ENCODE assay signal across 19 cellular contexts in genomic region chr21:41374867-41375533, GRCh38. TPM values are rescaled to one million over a fixed set of nuclear protein-coding genes. Genes with fewer than 3 reads are reported as not detected.
DNase-seq lines count a peak whose midpoint lies in the region; ATAC-seq and TF ChIP-seq lines count a peak whose summit lies in the region.
"Had no signal": no experiment of that assay in that cellular context is flagged by ENCODE, and none has a peak within 500 bp of the region (broad histone marks: within the 10 kb centered on the region; RNA-seq: fewer than 3 reads in every experiment).

No MANE protein-coding gene starts in this region.

- H3K56ac ChIP-seq in mesendoderm (ENCODE audit: low read length) = no peak overlapping the region

- peaks cover 41% of the 10 kb centered on the region for H3K36me3 Mint-ChIP-seq in activated CD4-positive, alpha-beta T cell treated with anti-CD3 and anti-CD28 coated beads, Interleukin-2, amount 10 ng/mL, durations not matched to agents 7 days and 5 days (ENCODE audit: low read depth)
- H3K36me3 Mint-ChIP-seq in activated naive CD8-positive, alpha-beta T cell treated with anti-CD3 and anti-CD28 coated beads, Interleukin-2, amount 50 U/mL, for 24 hours (ENCODE audit: low read depth) = peaks cover 2% of the 10 kb centered on the region

- no peaks in the 10 kb centered on the region for H3K9me3 Mint-ChIP-seq in activated CD4-positive, alpha-beta T cell treated with anti-CD3 and anti-CD28 coated beads, Interleukin-2, amount 10 ng/mL, durations not matched to agents 7 days and 5 days
- H3K9me3 Mint-ChIP-seq in activated naive CD8-positive, alpha-beta T cell treated with anti-CD3 and anti-CD28 coated beads, Interleukin-2, amount 50 U/mL, for 24 hours = no peaks in the 10 kb centered on the region
- H3K9me3 Mint-ChIP-seq: IgD-negative memory B cell, nephron had no signal

- H3K9me2 ChIP-seq in OCI-LY1 (ENCODE audit: low read depth, low read length) = no peaks in the 10 kb centered on the region

- peak overlapping the region; percentile 34 for H3K27ac ChIP-seq in OCI-LY1 (ENCODE audit: low read depth, low read length, poor library complexity, severe bottlenecking)
- peak overlapping the region; percentile 11 for H3K27ac ChIP-seq in neutrophil
- H3K27ac ChIP-seq in mesendoderm (ENCODE audit: low read depth, low read length) = no peak overlapping the region
- H3K27ac ChIP-seq: epithelial cell of prostate, gastroesophageal sphincter, WERI-Rb-1 had no signal

- H4K20me1 ChIP-seq in OCI-LY1 (ENCODE audit: insufficient read depth, low read length) = no peaks in the 10 kb centered on the region

- H3K79me1 ChIP-seq in mesendoderm (ENCODE audit: low read length) = no peaks in the 10 kb centered on the region

- peak; percentile 37 for DNase-seq in activated CD4-positive, alpha-beta T cell treated with anti-CD3 and anti-CD28 coated beads, Interleukin-2, amount 10 ng/mL, durations not matched to agents 7 days and 5 days
- no peak for DNase-seq in activated CD4-positive, alpha-beta T cell treated with anti-CD3 and anti-CD28 coated beads, Interleukin-2, amount 50 U/mL, for 1 hour
- no peak for DNase-seq in activated naive CD8-positive, alpha-beta T cell treated with anti-CD3 and anti-CD28 coated beads, Interleukin-2, amount 50 U/mL, for 24 hours
- DNase-seq in medulla oblongata (ENCODE audit: extremely low spot score) = no peak
- no peak for DNase-seq in mesendoderm
- DNase-seq in left cardiac atrium = no peak
- DNase-seq: left ventricle myocardium superior; NCI-H1092 treated with DMSO at 0.1 percent for 48 hours; NCI-H774; stimulated activated CD4-positive, alpha-beta T cell treated with anti-CD3 and anti-CD28 coated beads, Interleukin-12 subunit alpha, Interleukin-12 subunit beta, amount 100 ng/mL, for 4 hours; SW 1271; WERI-Rb-1 had no signal

- ATAC-seq in activated naive CD8-positive, alpha-beta T cell treated with anti-CD3 and anti-CD28 coated beads, Interleukin-2, amount 50 U/mL, for 24 hours = peak; percentile 86
- ATAC-seq in left cardiac atrium = no peak
- ATAC-seq: gastroesophageal sphincter, left ventricle myocardium superior had no signal

- H2BK15ac ChIP-seq in mesendoderm (replicated peaks; ENCODE audit: low read depth) = no peak overlapping the region

- H3K4ac ChIP-seq in mesendoderm (ENCODE audit: low read depth, low read length) = no peak overlapping the region

- H3F3A ChIP-seq in OCI-LY1 (ENCODE audit: insufficient read depth, low read length) = no peaks in the 10 kb centered on the region

- H3K36me3 ChIP-seq in OCI-LY1 (ENCODE audit: insufficient read depth, low read length) (peaks cover 71% of the 10 kb centered on the region), neutrophil (peaks cover 81% of the 10 kb centered on the region), mesendoderm (ENCODE audit: control insufficient read depth, insufficient read depth, low read length) (no peaks in the 10 kb centered on the region)
- H3K36me3 ChIP-seq: WERI-Rb-1 had no signal

- H2BK5ac ChIP-seq in mesendoderm (ENCODE audit: low read length) = no peak overlapping the region

- H2AK5ac ChIP-seq in mesendoderm (ENCODE audit: low read length) = no peak overlapping the region

- no peak for TF ChIP-seq CTCF in OCI-LY1 (IDR thresholded peaks at IDR 0.05; ENCODE audit: low read length)
- TF ChIP-seq CTCF in neutrophil (IDR thresholded peaks at IDR 0.05) = no peak

- no peak overlapping the region for H2BK120ac ChIP-seq in mesendoderm (ENCODE audit: low read depth, low read length)

- H3K23ac ChIP-seq in mesendoderm (ENCODE audit: low read length) = no peak overlapping the region

- peaks cover 60% of the 10 kb centered on the region for H3K4me1 Mint-ChIP-seq in activated CD4-positive, alpha-beta T cell treated with anti-CD3 and anti-CD28 coated beads, Interleukin-2, amount 10 ng/mL, durations not matched to agents 7 days and 5 days
- peaks cover 39% of the 10 kb centered on the region for H3K4me1 Mint-ChIP-seq in activated naive CD8-positive, alpha-beta T cell treated with anti-CD3 and anti-CD28 coated beads, Interleukin-2, amount 50 U/mL, for 24 hours

- no peaks in the 10 kb centered on the region for H3K27me3 Mint-ChIP-seq in activated CD4-positive, alpha-beta T cell treated with anti-CD3 and anti-CD28 coated beads, Interleukin-2, amount 10 ng/mL, durations not matched to agents 7 days and 5 days
- no peaks in the 10 kb centered on the region for H3K27me3 Mint-ChIP-seq in activated naive CD8-positive, alpha-beta T cell treated with anti-CD3 and anti-CD28 coated beads, Interleukin-2, amount 50 U/mL, for 24 hours
- H3K27me3 Mint-ChIP-seq: IgD-negative memory B cell had no signal

- no peak overlapping the region for H2AFZ ChIP-seq in OCI-LY1 (ENCODE audit: low read length)

- H3K79me2 ChIP-seq in OCI-LY1 (ENCODE audit: insufficient read depth, low read length) (peaks cover 31% of the 10 kb centered on the region), mesendoderm (ENCODE audit: control insufficient read depth, insufficient read depth, low read length) (no peaks in the 10 kb centered on the region)

- CTCF ChIA-PET in activated CD4-positive, alpha-beta T cell treated with anti-CD3 and anti-CD28 coated beads, Interleukin-2, amount 10 ng/mL, durations not matched to agents 7 days and 5 days (lab: Charles Lee) = interaction anchor here (0.5 kb wide), 1 partner anchor 76 kb away, joined by 3 read pairs; no protein-coding TSS in a partner anchor

- H3K9me3 ChIP-seq in OCI-LY1 (ENCODE audit: low read length) = no peaks in the 10 kb centered on the region
- H3K9me3 ChIP-seq in neutrophil = no peaks in the 10 kb centered on the region
- H3K9me3 ChIP-seq: gastroesophageal sphincter had no signal

- H3K4me1 ChIP-seq in OCI-LY1 (ENCODE audit: insufficient read depth, low read length, severe bottlenecking) (peaks cover 28% of the 10 kb centered on the region), neutrophil (ENCODE audit: control insufficient read depth in 1 of 2, insufficient read depth in 1 of 2, low read depth in 1 of 2, low read length in 1 of 2) (peaks cover 11 to 26% of the 10 kb centered on the region in 2 experiments), mesendoderm (ENCODE audit: control insufficient read depth, low read depth, low read length) (no peaks in the 10 kb centered on the region)

- H3K4me3 ChIP-seq in OCI-LY1 (ENCODE audit: low read depth, low read length, poor library complexity, severe bottlenecking) = no peak overlapping the region
- H3K4me3 ChIP-seq in neutrophil (ENCODE audit: low read depth in 1 of 2, low read length in 1 of 2) = no peak overlapping the region
- H3K4me3 ChIP-seq in mesendoderm (ENCODE audit: low read length) = no peak overlapping the region
- H3K4me3 ChIP-seq: gastroesophageal sphincter had no signal

- no peak overlapping the region for H3K18ac ChIP-seq in mesendoderm (ENCODE audit: low read length)

- H4K5ac ChIP-seq in mesendoderm (ENCODE audit: low read length) = no peak overlapping the region

- intact Hi-C loops in left cardiac atrium (cut with DNase I) = no loop called here

- H3K27ac Mint-ChIP-seq in activated CD4-positive, alpha-beta T cell treated with anti-CD3 and anti-CD28 coated beads, Interleukin-2, amount 10 ng/mL, durations not matched to agents 7 days and 5 days = peak overlapping the region; percentile 78
- peak overlapping the region; percentile 64 for H3K27ac Mint-ChIP-seq in activated naive CD8-positive, alpha-beta T cell treated with anti-CD3 and anti-CD28 coated beads, Interleukin-2, amount 50 U/mL, for 24 hours
- H3K27ac Mint-ChIP-seq: IgD-negative memory B cell, nephron had no signal

- WGBS in mesendoderm (ENCODE audit: extremely low coverage, insufficient coverage, low lambda C conversion rate) = no CpG with 5 or more reads among the region's 5 CpGs

- no peaks in the 10 kb centered on the region for H3K27me3 ChIP-seq in OCI-LY1 (ENCODE audit: insufficient read depth, low read length)
- H3K27me3 ChIP-seq in neutrophil = no peaks in the 10 kb centered on the region
- no peaks in the 10 kb centered on the region for H3K27me3 ChIP-seq in mesendoderm (ENCODE audit: insufficient read depth, low read length, poor library complexity)

- H3K9ac ChIP-seq in OCI-LY1 (ENCODE audit: low read length) = no peak overlapping the region
- no peak overlapping the region for H3K9ac ChIP-seq in mesendoderm (ENCODE audit: low read length)

- POLR2A ChIA-PET in activated CD4-positive, alpha-beta T cell treated with anti-CD3 and anti-CD28 coated beads, Interleukin-2, amount 10 ng/mL, durations not matched to agents 7 days and 5 days (lab: Charles Lee) = no interaction called here

- no peak overlapping the region; the same call in 1 of the 2 replicates for H3K4me2 ChIP-seq in OCI-LY1 (ENCODE audit: low read length)
- no peak overlapping the region for H3K4me2 ChIP-seq in mesendoderm (ENCODE audit: low read length)

- H3K4me3 Mint-ChIP-seq in activated CD4-positive, alpha-beta T cell treated with anti-CD3 and anti-CD28 coated beads, Interleukin-2, amount 10 ng/mL, durations not matched to agents 7 days and 5 days = no peak overlapping the region
- no peak overlapping the region for H3K4me3 Mint-ChIP-seq in activated naive CD8-positive, alpha-beta T cell treated with anti-CD3 and anti-CD28 coated beads, Interleukin-2, amount 50 U/mL, for 24 hours
- H3K4me3 Mint-ChIP-seq: IgD-negative memory B cell, nephron had no signal

- H4K8ac ChIP-seq in mesendoderm (ENCODE audit: low read depth, low read length) = no peak overlapping the region

RNA-seq across cellular contexts. Expression of gene MX2, which starts 13.2 kb away (rescaled TPM):
- total RNA-seq in activated CD4-positive, alpha-beta T cell treated with anti-CD3 and anti-CD28 coated beads, Interleukin-2, amount 10 ng/mL, durations not matched to agents 7 days and 5 days = 100 to 1,000 TPM; 108 to 117 TPM
- polyA plus RNA-seq in mesendoderm (2013, experiment 1 of 2) = 11.1 TPM
- 10.7 TPM for polyA plus RNA-seq in mesendoderm (2013, experiment 2 of 2)
- total RNA-seq in left cardiac atrium = 10 to 100 TPM in 1 of 2 donors, 1 to 10 TPM in 1; 7.7 to 14.7 TPM

RNA-seq across cellular contexts. Expression of gene MX1, which starts 51.0 kb away (rescaled TPM):
- total RNA-seq in activated CD4-positive, alpha-beta T cell treated with anti-CD3 and anti-CD28 coated beads, Interleukin-2, amount 10 ng/mL, durations not matched to agents 7 days and 5 days = 100 to 1,000 TPM; 722 to 723 TPM
- 0.67 TPM for polyA plus RNA-seq in mesendoderm (2013, experiment 1 of 2)
- 0.67 TPM for polyA plus RNA-seq in mesendoderm (2013, experiment 2 of 2)
- 10 to 100 TPM; 15.4 to 48.6 TPM for total RNA-seq in left cardiac atrium

RNA-seq across cellular contexts. Expression of gene FAM3B, which starts 58.4 kb away (rescaled TPM):
- total RNA-seq in activated CD4-positive, alpha-beta T cell treated with anti-CD3 and anti-CD28 coated beads, Interleukin-2, amount 10 ng/mL, durations not matched to agents 7 days and 5 days = not detected
- 1.6 TPM for polyA plus RNA-seq in mesendoderm (2013, experiment 1 of 2)
- polyA plus RNA-seq in mesendoderm (2013, experiment 2 of 2) = 1.9 TPM
- total RNA-seq in left cardiac atrium = under 1 TPM in 1 of 2 donors, not detected in 1; 0.63 TPM
- total RNA-seq: left ventricle myocardium superior, pulmonary artery endothelial cell had no signal
- polyA plus RNA-seq: IgD-negative memory B cell had no signal

Comparison
In these comparisons a context has a peak if more than half of its experiments do, and no peak if none do; other contexts are left out.
1. RNA of gene MX2, which starts 13.2 kb away (total RNA-seq): 108 to 117 TPM in activated CD4-positive, alpha-beta T cell treated with anti-CD3 and anti-CD28 coated beads, Interleukin-2, amount 10 ng/mL, durations not matched to agents 7 days and 5 days; 7.7 to 14.7 TPM in left cardiac atrium; every median in the first group is over 4 times any median in the second.
2. RNA of gene MX1, which starts 51.0 kb away (total RNA-seq): 722 to 723 TPM in activated CD4-positive, alpha-beta T cell treated with anti-CD3 and anti-CD28 coated beads, Interleukin-2, amount 10 ng/mL, durations not matched to agents 7 days and 5 days; 15.4 to 48.6 TPM in left cardiac atrium; every median in the first group is over 10 times any median in the second.